ENCODE assay signal across 1 cellular context in the genomic region with DNA sequence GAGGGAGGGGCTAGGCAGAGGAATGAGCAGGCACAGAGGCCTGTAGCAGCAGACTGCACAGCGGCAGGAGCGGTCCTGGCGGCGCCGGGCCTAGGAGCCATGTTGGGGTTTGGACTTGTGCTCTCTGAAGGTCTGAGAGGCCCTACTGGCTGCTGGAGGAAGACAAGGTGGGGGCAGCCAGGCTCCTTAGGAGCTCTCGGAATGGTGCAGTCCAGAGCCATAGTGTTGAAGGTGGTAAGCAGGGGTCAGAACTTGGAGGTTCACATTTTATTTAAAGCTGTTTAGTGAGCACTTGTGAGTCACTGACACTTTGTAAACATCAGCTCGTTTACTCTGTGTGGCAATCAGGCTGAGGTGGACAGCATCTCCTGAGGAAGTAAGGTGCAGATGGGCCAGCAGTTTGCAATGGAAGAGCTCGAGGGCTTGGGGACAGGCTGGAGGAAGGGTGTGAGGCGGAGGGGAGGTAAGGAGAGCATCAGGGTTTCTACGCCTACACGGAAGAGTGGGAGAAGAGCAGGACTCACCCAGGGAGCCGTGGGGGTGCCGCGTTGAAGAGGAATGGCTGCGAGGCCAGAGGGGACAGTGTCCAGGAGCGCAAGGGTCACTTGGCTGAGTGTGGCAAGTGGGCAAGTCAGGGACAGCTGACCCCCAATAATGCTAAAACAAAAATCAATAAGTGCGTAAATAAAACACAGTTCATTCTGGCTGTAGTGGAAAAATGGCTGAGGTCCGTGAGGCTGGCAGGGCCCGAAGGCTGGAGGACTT.
TF ChIP-seq lines count a peak whose summit lies in the region.

No MANE protein-coding gene starts in this region.

TF ChIP-seq in K562, 482 proteins besides CTCF, POLR2A, EP300 and RAD21 (continues in another document):
- TF ChIP-seq PURB (CRISPR knock-in tag; IDR thresholded peaks at IDR 0.05; ENCODE audit: low read depth) (0 out of 2 replicates have a peak, but pooled peaks have one; percentile 39), PYGO2 (tag; IDR thresholded peaks at IDR 0.05) (no peak), PPARD (CRISPR knock-in tag; IDR thresholded peaks at IDR 0.05) (no peak), FOXA3 (CRISPR knock-in tag; conservative IDR thresholded peaks at IDR 0.05 in 1 of 2, IDR thresholded peaks at IDR 0.05 in 1 of 2) (peak in 1 of 2 experiments; percentile 95; a peak in 1 of 4 replicates), TEAD4 (IDR thresholded peaks at IDR 0.05; ENCODE audit: low read length) (no peak), TEAD4 (CRISPR knock-in tag; IDR thresholded peaks at IDR 0.05; ENCODE audit: borderline replicate concordance) (peak; percentile 71; the same call in 1 of the 2 replicates), COPS2 (conservative IDR thresholded peaks at IDR 0.05) (no peak), CHCHD3 (CRISPR knock-in tag; IDR thresholded peaks at IDR 0.05) (0 out of 2 replicates have a peak, but pooled peaks have one; percentile 72), ZBTB26 (CRISPR knock-in tag; IDR thresholded peaks at IDR 0.05) (0 out of 2 replicates have a peak, but pooled peaks have one; percentile 80), STAT6 (CRISPR knock-in tag; IDR thresholded peaks at IDR 0.05) (peak; percentile 37; the same call in 1 of the 2 replicates), TCF7L2 (IDR thresholded peaks at IDR 0.05; ENCODE audit: low read depth, low read length) (peak; percentile 24; the same call in 1 of the 2 replicates), NR2F6 (CRISPR knock-in tag; IDR thresholded peaks at IDR 0.05) (no peak), ZNF778 (CRISPR knock-in tag; IDR thresholded peaks at IDR 0.05) (no peak), MAFF (IDR thresholded peaks at IDR 0.05; ENCODE audit: low read length) (no peak), SETDB1 (IDR thresholded peaks at IDR 0.05; ENCODE audit: low read length) (no peak), BRD9 (IDR thresholded peaks at IDR 0.05; ENCODE audit: low read depth, partially characterized antibody) (no peak), SMARCB1 (IDR thresholded peaks at IDR 0.05; ENCODE audit: insufficient read length, low read depth) (no peak), MXD1 (CRISPR knock-in tag; IDR thresholded peaks at IDR 0.05; ENCODE audit: borderline replicate concordance, poor library complexity, severe bottlenecking) (peak; percentile 20), ZNF436 (CRISPR knock-in tag; IDR thresholded peaks at IDR 0.05) (no peak), GATAD2A (IDR thresholded peaks at IDR 0.05) (no peak), ZNF12 (CRISPR knock-in tag; IDR thresholded peaks at IDR 0.05) (peak; percentile 29; the same call in 1 of the 2 replicates), HDAC1 (IDR thresholded peaks at IDR 0.05) (no peak), ZNF165 (CRISPR knock-in tag; IDR thresholded peaks at IDR 0.05; ENCODE audit: borderline replicate concordance) (peak; percentile 78; the same call in 1 of the 2 replicates), MTA1 (IDR thresholded peaks at IDR 0.05; ENCODE audit: borderline replicate concordance) (no peak), TEAD1 (CRISPR knock-in tag; IDR thresholded peaks at IDR 0.05) (peak in 1 of 2 experiments; percentile 35; a peak in 1 of 4 replicates), PHTF2 (CRISPR knock-in tag; IDR thresholded peaks at IDR 0.05) (0 out of 2 replicates have a peak, but pooled peaks have one; percentile 36)
- TF ChIP-seq, protein P1, sequence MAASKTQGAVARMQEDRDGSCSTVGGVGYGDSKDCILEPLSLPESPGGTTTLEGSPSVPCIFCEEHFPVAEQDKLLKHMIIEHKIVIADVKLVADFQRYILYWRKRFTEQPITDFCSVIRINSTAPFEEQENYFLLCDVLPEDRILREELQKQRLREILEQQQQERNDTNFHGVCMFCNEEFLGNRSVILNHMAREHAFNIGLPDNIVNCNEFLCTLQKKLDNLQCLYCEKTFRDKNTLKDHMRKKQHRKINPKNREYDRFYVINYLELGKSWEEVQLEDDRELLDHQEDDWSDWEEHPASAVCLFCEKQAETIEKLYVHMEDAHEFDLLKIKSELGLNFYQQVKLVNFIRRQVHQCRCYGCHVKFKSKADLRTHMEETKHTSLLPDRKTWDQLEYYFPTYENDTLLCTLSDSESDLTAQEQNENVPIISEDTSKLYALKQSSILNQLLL (CRISPR knock-in tag; IDR thresholded peaks at IDR 0.05; ENCODE audit: borderline replicate concordance) = no peak
- TF ChIP-seq, protein P2, sequence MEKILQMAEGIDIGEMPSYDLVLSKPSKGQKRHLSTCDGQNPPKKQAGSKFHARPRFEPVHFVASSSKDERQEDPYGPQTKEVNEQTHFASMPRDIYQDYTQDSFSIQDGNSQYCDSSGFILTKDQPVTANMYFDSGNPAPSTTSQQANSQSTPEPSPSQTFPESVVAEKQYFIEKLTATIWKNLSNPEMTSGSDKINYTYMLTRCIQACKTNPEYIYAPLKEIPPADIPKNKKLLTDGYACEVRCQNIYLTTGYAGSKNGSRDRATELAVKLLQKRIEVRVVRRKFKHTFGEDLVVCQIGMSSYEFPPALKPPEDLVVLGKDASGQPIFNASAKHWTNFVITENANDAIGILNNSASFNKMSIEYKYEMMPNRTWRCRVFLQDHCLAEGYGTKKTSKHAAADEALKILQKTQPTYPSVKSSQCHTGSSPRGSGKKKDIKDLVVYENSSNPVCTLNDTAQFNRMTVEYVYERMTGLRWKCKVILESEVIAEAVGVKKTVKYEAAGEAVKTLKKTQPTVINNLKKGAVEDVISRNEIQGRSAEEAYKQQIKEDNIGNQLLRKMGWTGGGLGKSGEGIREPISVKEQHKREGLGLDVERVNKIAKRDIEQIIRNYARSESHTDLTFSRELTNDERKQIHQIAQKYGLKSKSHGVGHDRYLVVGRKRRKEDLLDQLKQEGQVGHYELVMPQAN (IDR thresholded peaks at IDR 0.05; ENCODE audit: borderline replicate concordance) = no peak
- TF ChIP-seq, protein P3, sequence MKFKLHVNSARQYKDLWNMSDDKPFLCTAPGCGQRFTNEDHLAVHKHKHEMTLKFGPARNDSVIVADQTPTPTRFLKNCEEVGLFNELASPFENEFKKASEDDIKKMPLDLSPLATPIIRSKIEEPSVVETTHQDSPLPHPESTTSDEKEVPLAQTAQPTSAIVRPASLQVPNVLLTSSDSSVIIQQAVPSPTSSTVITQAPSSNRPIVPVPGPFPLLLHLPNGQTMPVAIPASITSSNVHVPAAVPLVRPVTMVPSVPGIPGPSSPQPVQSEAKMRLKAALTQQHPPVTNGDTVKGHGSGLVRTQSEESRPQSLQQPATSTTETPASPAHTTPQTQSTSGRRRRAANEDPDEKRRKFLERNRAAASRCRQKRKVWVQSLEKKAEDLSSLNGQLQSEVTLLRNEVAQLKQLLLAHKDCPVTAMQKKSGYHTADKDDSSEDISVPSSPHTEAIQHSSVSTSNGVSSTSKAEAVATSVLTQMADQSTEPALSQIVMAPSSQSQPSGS (CRISPR knock-in tag; IDR thresholded peaks at IDR 0.05) = 0 out of 2 replicates have a peak, but pooled peaks have one; percentile 49
- TF ChIP-seq, protein P4, sequence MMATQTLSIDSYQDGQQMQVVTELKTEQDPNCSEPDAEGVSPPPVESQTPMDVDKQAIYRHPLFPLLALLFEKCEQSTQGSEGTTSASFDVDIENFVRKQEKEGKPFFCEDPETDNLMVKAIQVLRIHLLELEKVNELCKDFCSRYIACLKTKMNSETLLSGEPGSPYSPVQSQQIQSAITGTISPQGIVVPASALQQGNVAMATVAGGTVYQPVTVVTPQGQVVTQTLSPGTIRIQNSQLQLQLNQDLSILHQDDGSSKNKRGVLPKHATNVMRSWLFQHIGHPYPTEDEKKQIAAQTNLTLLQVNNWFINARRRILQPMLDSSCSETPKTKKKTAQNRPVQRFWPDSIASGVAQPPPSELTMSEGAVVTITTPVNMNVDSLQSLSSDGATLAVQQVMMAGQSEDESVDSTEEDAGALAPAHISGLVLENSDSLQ (IDR thresholded peaks at IDR 0.05) = peak; percentile 12; the same call in 1 of the 2 replicates
- TF ChIP-seq, protein P5, sequence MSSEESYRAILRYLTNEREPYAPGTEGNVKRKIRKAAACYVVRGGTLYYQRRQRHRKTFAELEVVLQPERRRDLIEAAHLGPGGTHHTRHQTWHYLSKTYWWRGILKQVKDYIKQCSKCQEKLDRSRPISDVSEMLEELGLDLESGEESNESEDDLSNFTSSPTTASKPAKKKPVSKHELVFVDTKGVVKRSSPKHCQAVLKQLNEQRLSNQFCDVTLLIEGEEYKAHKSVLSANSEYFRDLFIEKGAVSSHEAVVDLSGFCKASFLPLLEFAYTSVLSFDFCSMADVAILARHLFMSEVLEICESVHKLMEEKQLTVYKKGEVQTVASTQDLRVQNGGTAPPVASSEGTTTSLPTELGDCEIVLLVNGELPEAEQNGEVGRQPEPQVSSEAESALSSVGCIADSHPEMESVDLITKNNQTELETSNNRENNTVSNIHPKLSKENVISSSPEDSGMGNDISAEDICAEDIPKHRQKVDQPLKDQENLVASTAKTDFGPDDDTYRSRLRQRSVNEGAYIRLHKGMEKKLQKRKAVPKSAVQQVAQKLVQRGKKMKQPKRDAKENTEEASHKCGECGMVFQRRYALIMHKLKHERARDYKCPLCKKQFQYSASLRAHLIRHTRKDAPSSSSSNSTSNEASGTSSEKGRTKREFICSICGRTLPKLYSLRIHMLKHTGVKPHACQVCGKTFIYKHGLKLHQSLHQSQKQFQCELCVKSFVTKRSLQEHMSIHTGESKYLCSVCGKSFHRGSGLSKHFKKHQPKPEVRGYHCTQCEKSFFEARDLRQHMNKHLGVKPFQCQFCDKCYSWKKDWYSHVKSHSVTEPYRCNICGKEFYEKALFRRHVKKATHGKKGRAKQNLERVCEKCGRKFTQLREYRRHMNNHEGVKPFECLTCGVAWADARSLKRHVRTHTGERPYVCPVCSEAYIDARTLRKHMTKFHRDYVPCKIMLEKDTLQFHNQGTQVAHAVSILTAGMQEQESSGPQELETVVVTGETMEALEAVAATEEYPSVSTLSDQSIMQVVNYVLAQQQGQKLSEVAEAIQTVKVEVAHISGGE (CRISPR knock-in tag; IDR thresholded peaks at IDR 0.05) = peak in 1 of 3 experiments; percentile 22; a peak in 1 of 6 replicates
- TF ChIP-seq, protein P6, sequence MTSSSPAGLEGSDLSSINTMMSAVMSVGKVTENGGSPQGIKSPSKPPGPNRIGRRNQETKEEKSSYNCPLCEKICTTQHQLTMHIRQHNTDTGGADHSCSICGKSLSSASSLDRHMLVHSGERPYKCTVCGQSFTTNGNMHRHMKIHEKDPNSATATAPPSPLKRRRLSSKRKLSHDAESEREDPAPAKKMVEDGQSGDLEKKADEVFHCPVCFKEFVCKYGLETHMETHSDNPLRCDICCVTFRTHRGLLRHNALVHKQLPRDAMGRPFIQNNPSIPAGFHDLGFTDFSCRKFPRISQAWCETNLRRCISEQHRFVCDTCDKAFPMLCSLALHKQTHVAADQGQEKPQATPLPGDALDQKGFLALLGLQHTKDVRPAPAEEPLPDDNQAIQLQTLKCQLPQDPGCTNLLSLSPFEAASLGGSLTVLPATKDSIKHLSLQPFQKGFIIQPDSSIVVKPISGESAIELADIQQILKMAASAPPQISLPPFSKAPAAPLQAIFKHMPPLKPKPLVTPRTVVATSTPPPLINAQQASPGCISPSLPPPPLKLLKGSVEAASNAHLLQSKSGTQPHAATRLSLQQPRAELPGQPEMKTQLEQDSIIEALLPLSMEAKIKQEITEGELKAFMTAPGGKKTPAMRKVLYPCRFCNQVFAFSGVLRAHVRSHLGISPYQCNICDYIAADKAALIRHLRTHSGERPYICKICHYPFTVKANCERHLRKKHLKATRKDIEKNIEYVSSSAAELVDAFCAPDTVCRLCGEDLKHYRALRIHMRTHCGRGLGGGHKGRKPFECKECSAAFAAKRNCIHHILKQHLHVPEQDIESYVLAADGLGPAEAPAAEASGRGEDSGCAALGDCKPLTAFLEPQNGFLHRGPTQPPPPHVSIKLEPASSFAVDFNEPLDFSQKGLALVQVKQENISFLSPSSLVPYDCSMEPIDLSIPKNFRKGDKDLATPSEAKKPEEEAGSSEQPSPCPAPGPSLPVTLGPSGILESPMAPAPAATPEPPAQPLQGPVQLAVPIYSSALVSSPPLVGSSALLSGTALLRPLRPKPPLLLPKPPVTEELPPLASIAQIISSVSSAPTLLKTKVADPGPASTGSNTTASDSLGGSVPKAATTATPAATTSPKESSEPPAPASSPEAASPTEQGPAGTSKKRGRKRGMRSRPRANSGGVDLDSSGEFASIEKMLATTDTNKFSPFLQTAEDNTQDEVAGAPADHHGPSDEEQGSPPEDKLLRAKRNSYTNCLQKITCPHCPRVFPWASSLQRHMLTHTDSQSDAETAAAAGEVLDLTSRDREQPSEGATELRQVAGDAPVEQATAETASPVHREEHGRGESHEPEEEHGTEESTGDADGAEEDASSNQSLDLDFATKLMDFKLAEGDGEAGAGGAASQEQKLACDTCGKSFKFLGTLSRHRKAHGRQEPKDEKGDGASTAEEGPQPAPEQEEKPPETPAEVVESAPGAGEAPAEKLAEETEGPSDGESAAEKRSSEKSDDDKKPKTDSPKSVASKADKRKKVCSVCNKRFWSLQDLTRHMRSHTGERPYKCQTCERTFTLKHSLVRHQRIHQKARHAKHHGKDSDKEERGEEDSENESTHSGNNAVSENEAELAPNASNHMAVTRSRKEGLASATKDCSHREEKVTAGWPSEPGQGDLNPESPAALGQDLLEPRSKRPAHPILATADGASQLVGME (CRISPR knock-in tag; IDR thresholded peaks at IDR 0.05) = 0 out of 2 replicates have a peak, but pooled peaks have one; percentile 23
